ENCODE assay signal across 8 cellular contexts in the genomic region with DNA sequence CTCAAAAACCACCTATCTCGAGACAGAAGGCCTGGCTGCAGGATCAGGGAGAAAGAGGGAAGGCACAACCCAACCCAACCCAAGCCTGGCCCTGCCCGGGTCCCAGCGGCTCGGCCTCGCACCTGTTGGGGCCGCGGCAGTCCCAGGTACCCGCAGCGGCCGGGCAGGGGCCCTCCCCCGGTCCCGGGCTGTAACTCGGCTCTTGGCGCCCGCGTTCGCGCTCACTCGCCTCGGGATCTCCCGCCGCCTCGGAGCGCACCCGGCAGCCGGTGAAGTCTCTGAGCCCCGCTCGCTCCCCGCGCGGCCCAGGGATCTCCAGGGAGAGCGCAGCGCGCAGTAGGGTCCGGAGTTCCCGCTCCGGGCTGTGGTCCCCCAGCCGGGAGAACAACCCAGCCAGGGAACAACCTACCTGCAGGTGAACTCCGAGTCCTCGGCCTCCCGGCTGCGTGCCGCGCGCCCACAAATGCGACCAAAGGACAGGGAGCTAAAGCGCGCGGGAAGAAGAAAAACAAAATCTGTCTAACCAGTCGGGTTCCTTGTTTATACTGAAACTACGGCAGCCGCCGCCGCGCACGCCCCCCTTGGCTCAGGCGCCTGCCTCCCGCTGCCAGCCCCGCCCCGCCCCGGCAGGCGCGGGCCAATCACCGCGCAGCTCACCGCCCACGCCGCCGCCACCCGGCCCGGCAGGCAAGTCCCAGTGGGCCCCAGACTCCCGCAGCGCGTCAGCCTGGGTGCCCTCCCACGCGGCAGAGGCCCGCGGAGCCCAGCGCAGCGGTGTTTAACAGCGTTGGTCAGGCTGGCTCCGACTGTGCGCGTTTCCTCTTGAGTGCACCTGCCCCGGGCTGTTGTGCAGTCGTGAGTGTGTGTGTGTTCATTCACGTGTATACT. TPM values are rescaled to one million over a fixed set of nuclear protein-coding genes. Genes with fewer than 3 reads are reported as not detected.
DNase-seq lines count a peak whose midpoint lies in the region; ATAC-seq and TF ChIP-seq lines count a peak whose summit lies in the region.

A gene (minus strand): TSS at position 547 of the 888 bp plus-strand sequence. CDS start 12,399 bp downstream, outside the sequence.

- DNase-seq in COLO829 (ENCODE audit: low spot score) = peak; percentile 78
- DNase-seq in HuH-7 (ENCODE audit: low spot score) = peak; percentile 67
- DNase-seq in activated T-cell treated with anti-CD3 and anti-CD28 coated beads for 24 hours (ENCODE audit: low read depth) = peak; percentile 93
- no peak for DNase-seq in epithelial cell of prostate (ENCODE audit: low read depth, low spot score)
- peak; percentile 89 to 96 for DNase-seq in stimulated activated CD8-positive, alpha-beta memory T cell treated with anti-CD3 and anti-CD28 coated beads, Interleukin-2, amount 100 ng/mL, for 48 hours (ENCODE audit: low read depth in 2 of 2)

- H3K27ac ChIP-seq in OCI-LY1 (ENCODE audit: low read depth, low read length, poor library complexity, severe bottlenecking) = peak within 1 kb of the TSS; percentile 91
- H3K27ac ChIP-seq in epithelial cell of prostate = peak within 1 kb of the TSS; percentile 65

- peak; percentile 89 for ATAC-seq in GM21447 (IDR thresholded peaks at IDR 0.05; ENCODE audit: unreplicated experiment)

- H2AFZ ChIP-seq in OCI-LY1 (ENCODE audit: low read length) = peak within 1 kb of the TSS; percentile 12; the same call in 1 of the 2 replicates

- peak within 1 kb of the TSS; percentile 99 for H3K4me2 ChIP-seq in OCI-LY1 (ENCODE audit: low read length)

- no peaks in the 10 kb centered on the region for H3F3A ChIP-seq in OCI-LY1 (ENCODE audit: insufficient read depth, low read length)

- peak within 1 kb of the TSS; percentile 77 for H3K4me3 ChIP-seq in OCI-LY1 (ENCODE audit: low read depth, low read length, poor library complexity, severe bottlenecking)
- peak within 1 kb of the TSS; percentile 79 for H3K4me3 ChIP-seq in mononuclear cell (ENCODE audit: low read length)

- H3K36me3 ChIP-seq in OCI-LY1 (ENCODE audit: insufficient read depth, low read length) = no peaks in the 10 kb centered on the region

- no peaks in the 10 kb centered on the region for H3K9me3 ChIP-seq in OCI-LY1 (ENCODE audit: low read length)
- no peaks in the 10 kb centered on the region for H3K9me3 ChIP-seq in mononuclear cell (ENCODE audit: low read depth, low read length)

- TF ChIP-seq CTCF in OCI-LY1 (IDR thresholded peaks at IDR 0.05; ENCODE audit: low read length) = no peak

- peak within 1 kb of the TSS; percentile 92 for H3K9ac ChIP-seq in OCI-LY1 (ENCODE audit: low read length)

- no peaks in the 10 kb centered on the region for H3K27me3 ChIP-seq in OCI-LY1 (ENCODE audit: insufficient read depth, low read length)
- H3K27me3 ChIP-seq in mononuclear cell (ENCODE audit: insufficient read depth, low read length) = no peaks in the 10 kb centered on the region

- peaks cover 47% of the 10 kb centered on the region for H3K79me2 ChIP-seq in OCI-LY1 (ENCODE audit: insufficient read depth, low read length)

- H3K4me1 ChIP-seq in OCI-LY1 (ENCODE audit: insufficient read depth, low read length, severe bottlenecking) = peaks cover 53% of the 10 kb centered on the region
- H3K4me1 ChIP-seq in mononuclear cell (ENCODE audit: insufficient read depth, low read length) = peaks cover 31% of the 10 kb centered on the region

- H3K9me2 ChIP-seq in OCI-LY1 (ENCODE audit: low read depth, low read length) = no peaks in the 10 kb centered on the region

- no peaks in the 10 kb centered on the region for H4K20me1 ChIP-seq in OCI-LY1 (ENCODE audit: insufficient read depth, low read length)

RNA-seq across cellular contexts. Expression of the gene that starts here (rescaled TPM):
- total RNA-seq in mononuclear cell = 270 TPM
